30 cellular contexts compared by ENCODE assay signal in the genomic region with DNA sequence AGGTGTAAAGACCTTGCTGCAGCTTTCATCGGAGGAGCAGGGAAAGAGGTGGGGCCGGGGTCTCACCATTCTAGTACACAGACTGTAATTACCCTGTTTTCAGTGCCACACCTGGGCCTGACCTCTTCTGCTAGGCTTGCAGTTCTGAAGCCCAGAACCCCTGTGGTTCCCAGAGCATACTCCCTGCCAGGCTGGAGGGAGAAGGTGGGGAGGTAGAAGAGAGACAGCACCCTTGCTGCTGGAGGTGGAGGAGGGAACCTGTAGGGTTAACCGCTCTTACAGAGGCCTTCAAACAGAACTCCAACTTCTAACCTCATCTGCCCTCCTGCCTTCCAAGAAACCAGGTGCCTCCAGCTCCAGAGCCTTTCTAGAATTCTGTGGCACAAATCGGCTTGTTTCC. TPM values are rescaled to one million over a fixed set of nuclear protein-coding genes. Genes with fewer than 3 reads are reported as not detected.
"Had no signal": no experiment of that assay in that cellular context is flagged by ENCODE, and none has a peak within 500 bp of the region (broad histone marks: within the 10 kb centered on the region; RNA-seq: fewer than 3 reads in every experiment).

No MANE protein-coding gene starts in this region.

- H3K4me1 ChIP-seq: adrenal gland, ascending aorta, pancreas, uterus had no signal

- H3K9me3 Mint-ChIP-seq: activated T-cell treated with anti-CD3 and anti-CD28 coated beads, Interleukin-2, amount 50 U/mL, for 24 hours; activated T-helper 2 cell treated with anti-CD3 and anti-CD28 coated beads, Interferon-gamma antibody, Interleukin-2, Interleukin-4, amounts not matched to agents 10 μg/mL and 5 μg/mL and 100 μg/mL, durations not matched to agents 14 hours and 24 hours and 36 hours; memory B cell; nephron progenitor cell; stimulated activated effector memory CD8-positive, alpha-beta T cell treated with anti-CD3 and anti-CD28 coated beads, Interleukin-12 subunit alpha, Interleukin-12 subunit beta, amount 100 ng/mL, for 72 hours; stimulated activated naive CD8-positive, alpha-beta T cell treated with anti-CD3 and anti-CD28 coated beads, Interleukin-15, amount 100 ng/mL, for 72 hours had no signal

- ATAC-seq: esophagus mucosa; left colon; mucosa of descending colon; pancreas; right lobe of liver; stimulated activated effector memory CD8-positive, alpha-beta T cell treated with anti-CD3 and anti-CD28 coated beads, Interleukin-12 subunit alpha, Interleukin-12 subunit beta, amount 100 ng/mL, for 72 hours; stimulated activated naive CD8-positive, alpha-beta T cell treated with anti-CD3 and anti-CD28 coated beads, Interleukin-15, amount 100 ng/mL, for 72 hours had no signal

- H3K27ac Mint-ChIP-seq: activated naive CD8-positive, alpha-beta T cell; activated T-cell treated with anti-CD3 and anti-CD28 coated beads, Interleukin-2, amount 50 U/mL, for 24 hours; activated T-helper 2 cell treated with anti-CD3 and anti-CD28 coated beads, Interferon-gamma antibody, Interleukin-2, Interleukin-4, amounts not matched to agents 10 μg/mL and 5 μg/mL and 100 μg/mL, durations not matched to agents 14 hours and 24 hours and 36 hours; memory B cell; nephron progenitor cell; stimulated activated effector memory CD8-positive, alpha-beta T cell treated with anti-CD3 and anti-CD28 coated beads, Interleukin-12 subunit alpha, Interleukin-12 subunit beta, amount 100 ng/mL, for 72 hours; stimulated activated naive CD8-positive, alpha-beta T cell treated with anti-CD3 and anti-CD28 coated beads, Interleukin-15, amount 100 ng/mL, for 72 hours had no signal

- H3K27ac ChIP-seq: adrenal gland, ascending aorta, brain microvascular endothelial cell, pancreas, right lobe of liver, suprapubic skin, uterus had no signal

- H3K4me1 Mint-ChIP-seq: memory B cell had no signal

- DNase-seq: activated CD8-positive, alpha-beta memory T cell treated with anti-CD3 and anti-CD28 coated beads for 24 hours; activated CD8-positive, alpha-beta memory T cell treated with anti-CD3 and anti-CD28 coated beads, Interleukin-2, amount 50 U/mL, for 4 hours; activated naive CD4-positive, alpha-beta T cell; activated T-cell treated with anti-CD3 and anti-CD28 coated beads, Interleukin-2, amount 50 U/mL, for 24 hours; adrenal gland; brain microvascular endothelial cell; central memory CD4-positive, alpha-beta T cell; dermis blood vessel endothelial cell; effector memory CD4-positive, alpha-beta T cell; foreskin melanocyte; hippocampal formation; left colon; mucosa of descending colon; nephron progenitor cell; pancreas; right lobe of liver; small intestine; stimulated activated CD4-positive, alpha-beta T cell treated with anti-CD3 and anti-CD28 coated beads, Interleukin-2, amount 100 ng/mL, for 24 hours; stimulated activated naive CD8-positive, alpha-beta T cell treated with anti-CD3 and anti-CD28 coated beads, Interleukin-15, amount 100 ng/mL, for 72 hours; trophoblast cell; uterus had no signal

- H3K27me3 ChIP-seq: ascending aorta, brain microvascular endothelial cell, right lobe of liver, suprapubic skin, uterus had no signal

- H3K9me3 ChIP-seq: adrenal gland, ascending aorta, mucosa of descending colon, pancreas, right lobe of liver, suprapubic skin, uterus had no signal

- H3K36me3 ChIP-seq: adrenal gland, ascending aorta, brain microvascular endothelial cell, pancreas, right lobe of liver, suprapubic skin, uterus had no signal

- H3K4me3 Mint-ChIP-seq: activated naive CD8-positive, alpha-beta T cell; activated T-cell treated with anti-CD3 and anti-CD28 coated beads, Interleukin-2, amount 50 U/mL, for 24 hours; memory B cell; nephron progenitor cell; stimulated activated effector memory CD8-positive, alpha-beta T cell treated with anti-CD3 and anti-CD28 coated beads, Interleukin-12 subunit alpha, Interleukin-12 subunit beta, amount 100 ng/mL, for 72 hours; stimulated activated naive CD8-positive, alpha-beta T cell treated with anti-CD3 and anti-CD28 coated beads, Interleukin-15, amount 100 ng/mL, for 72 hours had no signal

- H3K4me3 ChIP-seq: adrenal gland, ascending aorta, mucosa of descending colon, pancreas, right lobe of liver, suprapubic skin, uterus had no signal

- H3K36me3 Mint-ChIP-seq: activated naive CD8-positive, alpha-beta T cell; memory B cell; stimulated activated effector memory CD8-positive, alpha-beta T cell treated with anti-CD3 and anti-CD28 coated beads, Interleukin-12 subunit alpha, Interleukin-12 subunit beta, amount 100 ng/mL, for 72 hours had no signal

RNA-seq across cellular contexts. Expression of a gene that starts 27.0 kb away (rescaled TPM):
- total RNA-seq: activated T-helper 2 cell treated with anti-CD3 and anti-CD28 coated beads, Interferon-gamma antibody, Interleukin-2, Interleukin-4, amounts not matched to agents 10 μg/mL and 5 μg/mL and 100 μg/mL, durations not matched to agents 14 hours and 24 hours and 36 hours; endothelial cell of umbilical vein; T-helper 2 cell treated with Interferon-gamma antibody and Interleukin-4, amounts not matched to agents 100 ng/mL and 5 ng/mL, for 36 hours had no signal
- polyA plus RNA-seq: endothelial cell of umbilical vein had no signal
